In the genomic region with DNA sequence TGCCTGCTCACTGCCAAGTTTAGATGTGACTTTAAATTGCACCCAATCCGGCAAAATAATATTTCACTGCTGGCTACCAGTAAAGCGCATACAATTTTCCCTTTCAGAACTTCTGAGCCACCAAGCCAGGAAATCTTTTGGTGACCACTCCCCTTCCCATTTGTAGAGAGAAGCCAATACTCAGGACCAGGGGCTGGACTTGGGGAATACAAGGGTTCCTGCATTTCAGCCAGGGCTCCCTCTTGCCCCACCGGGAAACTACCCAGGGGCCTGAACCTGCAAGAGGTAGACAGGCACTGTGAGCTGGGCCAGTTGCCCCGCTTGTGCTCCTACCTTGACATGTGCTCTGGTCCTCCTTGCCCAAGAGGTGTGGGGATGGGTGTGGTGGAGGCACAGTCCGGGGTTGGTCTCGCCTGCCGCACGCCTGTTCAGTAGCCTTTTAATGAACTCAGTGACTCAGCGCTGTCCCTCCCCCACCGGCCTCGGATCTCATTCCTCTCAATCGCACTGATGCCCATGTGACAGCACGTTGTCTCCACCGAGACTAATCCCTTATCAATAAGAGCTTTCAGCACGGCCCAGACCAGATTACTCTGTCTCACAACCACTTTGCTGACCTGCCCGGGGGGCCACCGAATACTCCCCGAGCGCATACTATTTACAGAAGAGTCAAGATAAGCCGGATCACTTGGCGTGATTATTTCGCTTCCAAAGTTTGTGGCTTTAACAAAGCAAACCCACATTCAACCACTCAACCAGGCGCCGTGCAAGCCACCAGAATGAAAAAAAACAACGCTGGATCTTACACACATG, we compare ENCODE assay signal across 11 cellular contexts.
DNase-seq lines count a peak whose midpoint lies in the region; ATAC-seq and TF ChIP-seq lines count a peak whose summit lies in the region.
"Had no signal": no experiment of that assay in that cellular context is flagged by ENCODE, and none has a peak within 500 bp of the region (broad histone marks: within the 10 kb centered on the region; RNA-seq: fewer than 3 reads in every experiment).

No MANE protein-coding gene starts in this region.

- no peak overlapping the region for H3K27ac ChIP-seq in SJSA1
- peak overlapping the region; percentile 18 for H3K27ac ChIP-seq in foreskin keratinocyte
- H3K27ac ChIP-seq in neuronal stem cell (replicated peaks; ENCODE audit: low read length), result no peak overlapping the region
- H3K27ac ChIP-seq in ascending aorta, result no peak overlapping the region
- H3K27ac ChIP-seq in CD4-positive, alpha-beta T cell (ENCODE audit: low read depth, low read length), result no peak overlapping the region

- H3K36me3 ChIP-seq in SJSA1, result no peaks in the 10 kb centered on the region
- H3K36me3 ChIP-seq in neuronal stem cell (replicated peaks in 1 of 2; ENCODE audit: control insufficient read depth in 2 of 2, insufficient read depth in 2 of 2, low read length in 2 of 2), result no peaks in the 10 kb centered on the region
- H3K36me3 ChIP-seq in ascending aorta, result no peaks in the 10 kb centered on the region

- H3K9me3 ChIP-seq in SJSA1 (replicated peaks), result no peaks in the 10 kb centered on the region
- peaks cover 0 to under 1% of the 10 kb centered on the region in 2 donors for H3K9me3 ChIP-seq in neuronal stem cell (replicated peaks in 1 of 2; ENCODE audit: control insufficient read depth in 2 of 2, insufficient read depth in 1 of 2, low read depth in 1 of 2, low read length in 2 of 2)
- H3K9me3 ChIP-seq in ascending aorta, result no peaks in the 10 kb centered on the region
- H3K9me3 ChIP-seq in CD4-positive, alpha-beta T cell (ENCODE audit: control insufficient read depth, low read length), result no peaks in the 10 kb centered on the region

- no peak overlapping the region for H4K91ac ChIP-seq in neuronal stem cell (ENCODE audit: low read depth, low read length, poor library complexity)

- DNase-seq in D341Med (ENCODE audit: low spot score) (peak; percentile 78), SJSA1 (ENCODE audit: low read depth in 1 of 2, low spot score in 2 of 2) (peak; percentile 86 to 88), foreskin keratinocyte (peak; percentile 39 to 67), neuronal stem cell (ENCODE audit: low spot score) (peak; percentile 83), GM19240 (ENCODE audit: insufficient read length, low spot score) (no peak), DMS79 (lab: John Stamatoyannopoulos, UW) (no peak), ascending aorta (ENCODE audit: low spot score in 2 of 2) (no peak)
- DNase-seq in CD4-positive, alpha-beta T cell, result no peak
- DNase-seq: AML-193, SW 1271 had no signal

- TF ChIP-seq CTCF in foreskin keratinocyte (conservative IDR thresholded peaks at IDR 0.05), result no peak
- TF ChIP-seq CTCF in ascending aorta (IDR thresholded peaks at IDR 0.05), result no peak
- TF ChIP-seq CTCF in CD4-positive, alpha-beta T cell (IDR thresholded peaks at IDR 0.05), result no peak

- peaks cover 39% of the 10 kb centered on the region for H3K4me1 ChIP-seq in SJSA1 (replicated peaks)
- peaks cover 34% of the 10 kb centered on the region for H3K4me1 ChIP-seq in foreskin keratinocyte
- H3K4me1 ChIP-seq in neuronal stem cell (ENCODE audit: control insufficient read depth in 2 of 2, insufficient read depth in 1 of 2, low read depth in 1 of 2, low read length in 2 of 2), result peaks cover 9 to 22% of the 10 kb centered on the region in 2 donors
- H3K4me1 ChIP-seq in ascending aorta, result no peaks in the 10 kb centered on the region

- no peak overlapping the region for H2BK12ac ChIP-seq in neuronal stem cell (ENCODE audit: low read length)

- H3K27ac Mint-ChIP-seq in CD4-positive, alpha-beta T cell, result no peak overlapping the region

- CTCF ChIA-PET in CD4-positive, alpha-beta T cell (lab: Charles Lee), result no interaction called here

- H3K23ac ChIP-seq in neuronal stem cell (ENCODE audit: low read depth, low read length, poor library complexity), result no peak overlapping the region

- no peaks in the 10 kb centered on the region for H3K27me3 Mint-ChIP-seq in CD4-positive, alpha-beta T cell

- no peak overlapping the region for H2BK120ac ChIP-seq in neuronal stem cell (ENCODE audit: low read depth, low read length)

- WGBS in neuronal stem cell (ENCODE audit: extremely low coverage in 2 of 2, insufficient read length in 2 of 2, insufficient replicate concordance in 1 of 2), 2 donors, result no CpG with 5 or more reads among the region's 25 CpGs

- H3K4me3 ChIP-seq in SJSA1 (peak overlapping the region; percentile 25), neuronal stem cell (ENCODE audit: low read length in 2 of 2) (no peak overlapping the region), ascending aorta (no peak overlapping the region)

- H3K9ac ChIP-seq in neuronal stem cell (ENCODE audit: low read depth, low read length, poor library complexity), result no peak overlapping the region

- H3K36me3 Mint-ChIP-seq in CD4-positive, alpha-beta T cell (ENCODE audit: low read depth), result no peaks in the 10 kb centered on the region

- intact Hi-C loops in ascending aorta (cut with DNase I), result no loop called here
- intact Hi-C loops in CD4-positive, alpha-beta T cell (cut with DNase I, micrococcal nuclease), result no loop called here

- no peaks in the 10 kb centered on the region for H3K27me3 ChIP-seq in SJSA1 (replicated peaks)
- no peaks in the 10 kb centered on the region for H3K27me3 ChIP-seq in foreskin keratinocyte
- peaks cover 0 to 24% (median 0%) of the 10 kb centered on the region in 3 experiments for H3K27me3 ChIP-seq in neuronal stem cell (ENCODE audit: control insufficient read depth in 3 of 3, insufficient read depth in 3 of 3, low read depth in 1 of 3, low read length in 3 of 3)
- H3K27me3 ChIP-seq in ascending aorta, result no peaks in the 10 kb centered on the region
- H3K27me3 ChIP-seq in CD4-positive, alpha-beta T cell (ENCODE audit: control insufficient read depth, insufficient read depth, low read length), result no peaks in the 10 kb centered on the region
- H3K27me3 ChIP-seq: dorsolateral prefrontal cortex had no signal

- no peak overlapping the region for H2AFZ ChIP-seq in neuronal stem cell (ENCODE audit: low read length)

- no peaks in the 10 kb centered on the region for H3K9me3 Mint-ChIP-seq in CD4-positive, alpha-beta T cell

- H2BK15ac ChIP-seq in neuronal stem cell (ENCODE audit: low read length), result no peak overlapping the region

- POLR2A ChIA-PET in CD4-positive, alpha-beta T cell (lab: Charles Lee), result no interaction called here

- peak overlapping the region; percentile 61 for H3K18ac ChIP-seq in neuronal stem cell (ENCODE audit: low read length)

- no peaks in the 10 kb centered on the region for H3K79me1 ChIP-seq in neuronal stem cell (ENCODE audit: low read depth, low read length)

- no peak overlapping the region for H3K14ac ChIP-seq in neuronal stem cell (ENCODE audit: low read length)

- H3K4me2 ChIP-seq in neuronal stem cell (ENCODE audit: insufficient read depth, low read length, poor library complexity, severe bottlenecking), result peak overlapping the region; percentile 58

- no peak overlapping the region for H3K4ac ChIP-seq in neuronal stem cell (ENCODE audit: low read length)

- H2BK5ac ChIP-seq in neuronal stem cell (ENCODE audit: low read length), result no peak overlapping the region

- peak; percentile 90 for ATAC-seq in foreskin keratinocyte
- ATAC-seq in CD4-positive, alpha-beta T cell (ENCODE audit: poor library complexity), result no peak

- H3K4me3 Mint-ChIP-seq in CD4-positive, alpha-beta T cell, result no peak overlapping the region

- no peak overlapping the region for H2AK5ac ChIP-seq in neuronal stem cell (ENCODE audit: low read depth, low read length)

- H3K4me1 Mint-ChIP-seq in CD4-positive, alpha-beta T cell (ENCODE audit: low read depth), result no peaks in the 10 kb centered on the region

- H4K8ac ChIP-seq in neuronal stem cell (ENCODE audit: low read depth, low read length), result no peak overlapping the region

Comparison
In these comparisons a context has a peak if more than half of its experiments do, and no peak if none do; other contexts are left out.
1. DNase-seq: peak in D341Med (single experiment), SJSA1 (2 of 2), foreskin keratinocyte (2 of 2) and neuronal stem cell (single experiment); none in GM19240 (single experiment), DMS79 (single experiment), ascending aorta (0 of 2) and CD4-positive, alpha-beta T cell (0 of 10).